In genomic region chr5:27266184-27266583, GRCh38 we compare ENCODE assay signal across 26 cellular contexts.
A peak's percentile ranks its signal among the peaks of the same experiment; 100 is the strongest.
DNase-seq lines count a peak whose midpoint lies in the region; TF ChIP-seq lines count a peak whose summit lies in the region.
"Had no signal": no experiment of that assay in that cellular context is flagged by ENCODE, and none has a peak within 500 bp of the region (broad histone marks: within the 10 kb centered on the region; RNA-seq: fewer than 3 reads in every experiment).

No MANE protein-coding gene starts in this region.

- no peak for TF ChIP-seq CTCF in fibroblast of lung (conservative IDR thresholded peaks at IDR 0.05 in 1 of 2, IDR thresholded peaks at IDR 0.05 in 1 of 2; ENCODE audit: low read depth in 1 of 2, low read length in 2 of 2)
- TF ChIP-seq CTCF in GM10248 (IDR thresholded peaks at IDR 0.05; ENCODE audit: control extremely low read depth, extremely low read depth, low read depth, missing control alignments): no peak

- H3K9me3 ChIP-seq in fibroblast of lung (ENCODE audit: control insufficient read depth, insufficient read depth, low read depth, low read length): no peaks in the 10 kb centered on the region
- H3K9me3 ChIP-seq: adrenal gland, neutrophil, psoas muscle had no signal

- no peaks in the 10 kb centered on the region for H3K27me3 ChIP-seq in fibroblast of lung (ENCODE audit: control insufficient read depth, insufficient read depth, low read length)
- H3K27me3 ChIP-seq: adrenal gland, esophagus squamous epithelium, neutrophil had no signal

- no peak overlapping the region for H2AFZ ChIP-seq in fibroblast of lung (ENCODE audit: low read length)

- CTCF ChIA-PET in GM10248 (lab: Yijun Ruan, JAX): no interaction called here

- no peak overlapping the region for H3K4me3 ChIP-seq in fibroblast of lung (replicated peaks in 1 of 4; ENCODE audit: control extremely low read depth in 1 of 4, insufficient read depth in 1 of 4, low read depth in 3 of 4, low read length in 4 of 4)
- H3K4me3 ChIP-seq: adrenal gland, esophagus squamous epithelium, psoas muscle had no signal

- POLR2A ChIA-PET in GM10248 (lab: Yijun Ruan, JAX): no interaction called here

- H3K9ac ChIP-seq in fibroblast of lung (ENCODE audit: insufficient read depth, low read length): no peak overlapping the region
- H3K9ac ChIP-seq: KMS-11 had no signal

- H3K4me2 ChIP-seq in fibroblast of lung (ENCODE audit: extremely low read depth, insufficient read depth, low read length): no peak overlapping the region
- H3K4me2 ChIP-seq: KMS-11 had no signal

- no peaks in the 10 kb centered on the region for H3K4me1 ChIP-seq in fibroblast of lung (ENCODE audit: control insufficient read depth, extremely low read depth, insufficient read depth, low read length)
- H3K4me1 ChIP-seq: adrenal gland, esophagus squamous epithelium, psoas muscle had no signal

- no peaks in the 10 kb centered on the region for H3K36me3 ChIP-seq in fibroblast of lung (ENCODE audit: control insufficient read depth, insufficient read depth, low read length)
- H3K36me3 ChIP-seq: adrenal gland, esophagus squamous epithelium, neutrophil had no signal

- no peaks in the 10 kb centered on the region for H4K20me1 ChIP-seq in fibroblast of lung (ENCODE audit: control insufficient read depth, extremely low read depth, insufficient read depth, low read length)

- no peak overlapping the region for H3K27ac ChIP-seq in fibroblast of lung (ENCODE audit: insufficient read depth, low read length)
- H3K27ac ChIP-seq: 22Rv1, adrenal gland, esophagus squamous epithelium, KMS-11, neutrophil, psoas muscle had no signal

- DNase-seq in DMS153 (lab: John Stamatoyannopoulos, UW): peak; percentile 18
- DNase-seq in DMS153 treated with DMSO at 0.1 percent for 48 hours (lab: John Stamatoyannopoulos, UW; ENCODE audit: unreplicated experiment): no peak
- DNase-seq in RPMI7951 (ENCODE audit: low read depth): peak; percentile 78
- DNase-seq in fibroblast of lung (ENCODE audit: low read depth in 2 of 2): peak; percentile 28 to 72
- peak; percentile 28 for DNase-seq in stromal cell of bone marrow (ENCODE audit: low read depth)
- DNase-seq in SHP77 (lab: John Stamatoyannopoulos, UW): no peak
- DNase-seq in activated CD4-positive, alpha-beta T cell treated with anti-CD3 and anti-CD28 coated beads, Interleukin-2, amount 50 U/mL, for 48 hours: no peak
- no peak for DNase-seq in GM10248 (ENCODE audit: extremely low spot score)
- DNase-seq: activated CD4-positive, alpha-beta T cell treated with anti-CD3 and anti-CD28 coated beads for 48 hours; activated naive CD4-positive, alpha-beta T cell; activated T-cell treated with anti-CD3 and anti-CD28 coated beads, Interleukin-2, amount 50 U/mL, for 48 hours; adrenal gland; CD4-positive, alpha-beta T cell; cortex of kidney; esophagus squamous epithelium; mammary epithelial cell; NCI-H1092; NCI-H187; NCI-H2227 treated with DMSO at 0.1 percent for 48 hours; NCI-H69; psoas muscle; stimulated activated CD4-positive, alpha-beta T cell treated with anti-CD3 and anti-CD28 coated beads, Interleukin-1b, Interleukin-23, amount 100 ng/mL, for 48 hours; substantia nigra had no signal

- no peaks in the 10 kb centered on the region for H3K79me2 ChIP-seq in fibroblast of lung (ENCODE audit: control insufficient read depth, insufficient read depth, low read length)

Comparison
In these comparisons a context has a peak if more than half of its experiments do, and no peak if none do; other contexts are left out.
1. DNase-seq: peak in DMS153 (single experiment), RPMI7951 (single experiment), fibroblast of lung (2 of 2) and stromal cell of bone marrow (single experiment); none in DMS153 treated with DMSO at 0.1 percent for 48 hours (single experiment), SHP77 (0 of 2), activated CD4-positive, alpha-beta T cell treated with anti-CD3 and anti-CD28 coated beads, Interleukin-2, amount 50 U/mL, for 48 hours (0 of 2) and GM10248 (single experiment).